15 cellular contexts compared by ENCODE assay signal in the genomic region with DNA sequence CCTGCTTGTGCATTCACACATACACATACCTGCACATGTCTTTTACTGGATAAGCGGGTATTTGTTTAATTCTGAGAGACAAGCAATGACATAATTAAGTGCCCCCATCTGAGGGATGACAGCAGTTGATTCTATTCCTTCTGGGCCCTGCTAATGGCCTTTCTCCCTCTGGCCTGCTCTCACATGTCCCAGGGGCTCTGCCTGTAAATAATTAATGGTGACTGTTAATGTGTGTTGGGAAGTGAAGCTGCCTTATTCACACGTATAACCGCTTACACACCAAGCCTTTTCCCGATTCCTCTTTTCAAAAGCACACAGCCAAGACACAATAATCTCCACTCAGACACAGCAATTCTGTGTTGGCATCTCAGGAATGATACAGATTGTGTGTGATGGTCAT.
DNase-seq lines count a peak whose midpoint lies in the region; ATAC-seq and FAIRE-seq lines count a peak whose summit lies in the region.
"Had no signal": no experiment of that assay in that cellular context is flagged by ENCODE, and none has a peak within 500 bp of the region (broad histone marks: within the 10 kb centered on the region; RNA-seq: fewer than 3 reads in every experiment).

No MANE protein-coding gene starts in this region.

- no peak for FAIRE-seq in urothelium cell line (lab: Jason Lieb, UNC)
- FAIRE-seq: G401.6 had no signal

- DNase-seq in ACHN (peak; percentile 81), GM19238 (ENCODE audit: insufficient read length, low spot score) (peak; percentile 42), urothelium cell line (ENCODE audit: low spot score) (no peak)
- no peak for DNase-seq in effector CD4-positive, alpha-beta T cell
- DNase-seq: activated CD4-positive, alpha-beta T cell treated with anti-CD3 and anti-CD28 coated beads, Interleukin-2, amount 10 ng/mL, durations not matched to agents 7 days and 5 days; CD8-positive, alpha-beta T cell; effector CD8-positive, alpha-beta T cell; Peyer's patch; posterior cingulate gyrus; T-cell had no signal

- peaks cover 12% of the 10 kb centered on the region for H3K4me1 Mint-ChIP-seq in stimulated activated memory B cell treated with anti-CD40 and anti-IgM and Interleukin-4, amounts not matched to agents 10 μg/mL and 1 μg/mL and 100 μg/mL, for 72 hours
- H3K4me1 Mint-ChIP-seq: activated CD4-positive, alpha-beta T cell treated with anti-CD3 and anti-CD28 coated beads, Interleukin-2, amount 10 ng/mL, durations not matched to agents 7 days and 5 days; T-cell had no signal

- H3K9me3 Mint-ChIP-seq in stimulated activated memory B cell treated with anti-CD40 and anti-IgM and Interleukin-4, amounts not matched to agents 10 μg/mL and 1 μg/mL and 100 μg/mL, for 72 hours: no peaks in the 10 kb centered on the region
- H3K9me3 Mint-ChIP-seq: activated CD4-positive, alpha-beta T cell treated with anti-CD3 and anti-CD28 coated beads, Interleukin-2, amount 10 ng/mL, durations not matched to agents 7 days and 5 days; CD8-positive, alpha-beta T cell; T-cell had no signal

- peaks cover 7% of the 10 kb centered on the region for H3K27me3 Mint-ChIP-seq in stimulated activated memory B cell treated with anti-CD40 and anti-IgM and Interleukin-4, amounts not matched to agents 10 μg/mL and 1 μg/mL and 100 μg/mL, for 72 hours

- H3K27ac Mint-ChIP-seq in stimulated activated memory B cell treated with anti-CD40 and anti-IgM and Interleukin-4, amounts not matched to agents 10 μg/mL and 1 μg/mL and 100 μg/mL, for 72 hours: no peak overlapping the region
- H3K27ac Mint-ChIP-seq: activated CD4-positive, alpha-beta T cell treated with anti-CD3 and anti-CD28 coated beads, Interleukin-2, amount 10 ng/mL, durations not matched to agents 7 days and 5 days; CD8-positive, alpha-beta T cell; T-cell had no signal

- H3K4me3 Mint-ChIP-seq in stimulated activated memory B cell treated with anti-CD40 and anti-IgM and Interleukin-4, amounts not matched to agents 10 μg/mL and 1 μg/mL and 100 μg/mL, for 72 hours: no peak overlapping the region
- H3K4me3 Mint-ChIP-seq: activated CD4-positive, alpha-beta T cell treated with anti-CD3 and anti-CD28 coated beads, Interleukin-2, amount 10 ng/mL, durations not matched to agents 7 days and 5 days; CD8-positive, alpha-beta T cell; T-cell had no signal

- in situ Hi-C loops in ACHN (cut with HindIII; ENCODE audit: low pct_ligation_motif_present, low pct_unique_long_range_greater_than_20kb, low sequenced_read_pairs): no loop called here

- peak; percentile 86 for ATAC-seq in HG02678 (IDR thresholded peaks at IDR 0.05; ENCODE audit: unreplicated experiment)
- peak; percentile 85 for ATAC-seq in HG03457 (IDR thresholded peaks at IDR 0.05; ENCODE audit: unreplicated experiment)
- ATAC-seq in stimulated activated memory B cell treated with anti-CD40 and anti-IgM and Interleukin-4, amounts not matched to agents 10 μg/mL and 1 μg/mL and 100 μg/mL, for 72 hours: no peak
- ATAC-seq in HG03280 (IDR thresholded peaks at IDR 0.05; ENCODE audit: unreplicated experiment): no peak
- ATAC-seq: CD8-positive, alpha-beta T cell; T-cell had no signal

- H3K36me3 Mint-ChIP-seq in stimulated activated memory B cell treated with anti-CD40 and anti-IgM and Interleukin-4, amounts not matched to agents 10 μg/mL and 1 μg/mL and 100 μg/mL, for 72 hours: peaks cover 48% of the 10 kb centered on the region
- H3K36me3 Mint-ChIP-seq: CD8-positive, alpha-beta T cell; T-cell had no signal

Comparison
In these comparisons a context has a peak if more than half of its experiments do, and no peak if none do; other contexts are left out.
1. DNase-seq: peak in ACHN (single experiment) and GM19238 (single experiment); none in effector CD4-positive, alpha-beta T cell (single experiment) and urothelium cell line (single experiment).
2. ATAC-seq: peak in HG02678 (single experiment) and HG03457 (single experiment); none in stimulated activated memory B cell treated with anti-CD40 and anti-IgM and Interleukin-4, amounts not matched to agents 10 μg/mL and 1 μg/mL and 100 μg/mL, for 72 hours (single experiment) and HG03280 (single experiment).